In genomic region chr13:114166381-114167131, GRCh38 we compare ENCODE assay signal across 14 cellular contexts. TPM values are rescaled to one million over a fixed set of nuclear protein-coding genes. Genes with fewer than 3 reads are reported as not detected.
A peak's percentile ranks its signal among the peaks of the same experiment; 100 is the strongest.
DNase-seq lines count a peak whose midpoint lies in the region; ATAC-seq and TF ChIP-seq lines count a peak whose summit lies in the region.
"Had no signal": no experiment of that assay in that cellular context is flagged by ENCODE, and none has a peak within 500 bp of the region (broad histone marks: within the 10 kb centered on the region; RNA-seq: fewer than 3 reads in every experiment).

No MANE protein-coding gene starts in this region.

- H3K36me3 ChIP-seq in ascending aorta, result no peaks in the 10 kb centered on the region

- H3K4me3 ChIP-seq in ascending aorta, result peak overlapping the region; percentile 1 to 53

- H3K4me3 Mint-ChIP-seq in stimulated activated naive B cell treated with anti-CD40 and anti-IgM and Interleukin-4, amounts not matched to agents 10 μg/mL and 1 μg/mL and 100 μg/mL, for 72 hours, result no peak overlapping the region
- H3K4me3 Mint-ChIP-seq: activated T-helper 1 cell treated with anti-CD3 and anti-CD28 coated beads, Interleukin-12 subunit alpha, Interleukin-12 subunit beta, Interleukin-2, Interleukin-4 antibody, amounts not matched to agents 30 ng/mL and 10 ng/mL and 1 ng/mL, durations not matched to agents 14 hours and 24 hours and 36 hours had no signal

- H3K27me3 ChIP-seq in ascending aorta, result no peaks in the 10 kb centered on the region

- DNase-seq in NCI-H1105 treated with DMSO at 0.1 percent for 48 hours (lab: John Stamatoyannopoulos, UW), result peak; percentile 39
- DNase-seq in NCI-H1105 (lab: John Stamatoyannopoulos, UW), result no peak
- DNase-seq in ascending aorta (ENCODE audit: low spot score in 2 of 2), result peak in 1 of 2 donors; percentile 79
- peak; percentile 58 to 81 for DNase-seq in hippocampal formation (lab: John Stamatoyannopoulos, UW)
- DNase-seq in stimulated activated naive B cell treated with anti-CD40 and anti-IgM and Interleukin-4, amounts not matched to agents 10 μg/mL and 1 μg/mL and 100 μg/mL, for 72 hours, result no peak
- no peak for DNase-seq in amniotic stem cell (lab: John Stamatoyannopoulos, UW)
- DNase-seq in GM20000 (ENCODE audit: low spot score), result no peak
- DNase-seq in T-helper 2 cell, result no peak
- DNase-seq: 8988T, glutamatergic neuron, NCI-H146 had no signal

- H3K9me3 ChIP-seq in ascending aorta, result no peaks in the 10 kb centered on the region

- H3K36me3 Mint-ChIP-seq in stimulated activated naive B cell treated with anti-CD40 and anti-IgM and Interleukin-4, amounts not matched to agents 10 μg/mL and 1 μg/mL and 100 μg/mL, for 72 hours, result peaks cover 0 to 2% of the 10 kb centered on the region in 2 donors

- peak in 1 of 2 donors; percentile 52 for ATAC-seq in stimulated activated naive B cell treated with anti-CD40 and anti-IgM and Interleukin-4, amounts not matched to agents 10 μg/mL and 1 μg/mL and 100 μg/mL, for 72 hours (replicated peaks)

- peaks cover 0 to under 1% of the 10 kb centered on the region in 2 donors for H3K9me3 Mint-ChIP-seq in stimulated activated naive B cell treated with anti-CD40 and anti-IgM and Interleukin-4, amounts not matched to agents 10 μg/mL and 1 μg/mL and 100 μg/mL, for 72 hours

- peaks cover 0 to 8% of the 10 kb centered on the region in 2 donors for H3K27me3 Mint-ChIP-seq in stimulated activated naive B cell treated with anti-CD40 and anti-IgM and Interleukin-4, amounts not matched to agents 10 μg/mL and 1 μg/mL and 100 μg/mL, for 72 hours

- H3K27ac ChIP-seq in ascending aorta, result peak overlapping the region; percentile 76 to 81

- peaks cover 10 to 22% of the 10 kb centered on the region in 2 donors for H3K4me1 ChIP-seq in ascending aorta

- intact Hi-C loops in ascending aorta (cut with DNase I), result no loop called here

- peak overlapping the region; percentile 25 for H3K27ac Mint-ChIP-seq in stimulated activated naive B cell treated with anti-CD40 and anti-IgM and Interleukin-4, amounts not matched to agents 10 μg/mL and 1 μg/mL and 100 μg/mL, for 72 hours
- H3K27ac Mint-ChIP-seq: activated T-helper 1 cell treated with anti-CD3 and anti-CD28 coated beads, Interleukin-12 subunit alpha, Interleukin-12 subunit beta, Interleukin-2, Interleukin-4 antibody, amounts not matched to agents 30 ng/mL and 10 ng/mL and 1 ng/mL, durations not matched to agents 14 hours and 24 hours and 36 hours had no signal

- TF ChIP-seq CTCF in ascending aorta (IDR thresholded peaks at IDR 0.05) (no peak), GM20000 (IDR thresholded peaks at IDR 0.05; ENCODE audit: extremely low read depth, missing control alignments) (no peak)

- H3K4me1 Mint-ChIP-seq in stimulated activated naive B cell treated with anti-CD40 and anti-IgM and Interleukin-4, amounts not matched to agents 10 μg/mL and 1 μg/mL and 100 μg/mL, for 72 hours, result peaks cover 19 to 48% of the 10 kb centered on the region in 2 donors

RNA-seq across cellular contexts. Expression of gene CFAP97D2, which starts 12.5 kb away (rescaled TPM):
- total RNA-seq in ascending aorta, result not detected
- total RNA-seq: activated T-helper 1 cell treated with anti-CD3 and anti-CD28 coated beads, Interleukin-12 subunit alpha, Interleukin-12 subunit beta, Interleukin-2, Interleukin-4 antibody, amounts not matched to agents 30 ng/mL and 10 ng/mL and 1 ng/mL, durations not matched to agents 14 hours and 24 hours and 36 hours; HT1080; mesenteric fat pad had no signal

RNA-seq across cellular contexts. Expression of gene RASA3, which starts 34.1 kb away (rescaled TPM):
- 30.7 TPM for total RNA-seq in ascending aorta

Comparison
In these comparisons a context has a peak if more than half of its experiments do, and no peak if none do; other contexts are left out.
1. DNase-seq: peak in NCI-H1105 treated with DMSO at 0.1 percent for 48 hours (single experiment) and hippocampal formation (2 of 2); none in NCI-H1105 (single experiment), stimulated activated naive B cell treated with anti-CD40 and anti-IgM and Interleukin-4, amounts not matched to agents 10 μg/mL and 1 μg/mL and 100 μg/mL, for 72 hours (single experiment), amniotic stem cell (single experiment), GM20000 (single experiment) and T-helper 2 cell (0 of 5).